In genomic region chr19:49362048-49362925, GRCh38 we compare ENCODE assay signal across 1 cellular context.
TF ChIP-seq lines count a peak whose summit lies in the region.

TEAD2 (minus strand) TSS chr19:49362416; CDS start chr19:49360075, 2,341 bp downstream.

TF ChIP-seq in K562, 482 proteins besides CTCF, POLR2A, EP300 and RAD21 (continued from another document and continues in another):
- TF ChIP-seq, protein P1, sequence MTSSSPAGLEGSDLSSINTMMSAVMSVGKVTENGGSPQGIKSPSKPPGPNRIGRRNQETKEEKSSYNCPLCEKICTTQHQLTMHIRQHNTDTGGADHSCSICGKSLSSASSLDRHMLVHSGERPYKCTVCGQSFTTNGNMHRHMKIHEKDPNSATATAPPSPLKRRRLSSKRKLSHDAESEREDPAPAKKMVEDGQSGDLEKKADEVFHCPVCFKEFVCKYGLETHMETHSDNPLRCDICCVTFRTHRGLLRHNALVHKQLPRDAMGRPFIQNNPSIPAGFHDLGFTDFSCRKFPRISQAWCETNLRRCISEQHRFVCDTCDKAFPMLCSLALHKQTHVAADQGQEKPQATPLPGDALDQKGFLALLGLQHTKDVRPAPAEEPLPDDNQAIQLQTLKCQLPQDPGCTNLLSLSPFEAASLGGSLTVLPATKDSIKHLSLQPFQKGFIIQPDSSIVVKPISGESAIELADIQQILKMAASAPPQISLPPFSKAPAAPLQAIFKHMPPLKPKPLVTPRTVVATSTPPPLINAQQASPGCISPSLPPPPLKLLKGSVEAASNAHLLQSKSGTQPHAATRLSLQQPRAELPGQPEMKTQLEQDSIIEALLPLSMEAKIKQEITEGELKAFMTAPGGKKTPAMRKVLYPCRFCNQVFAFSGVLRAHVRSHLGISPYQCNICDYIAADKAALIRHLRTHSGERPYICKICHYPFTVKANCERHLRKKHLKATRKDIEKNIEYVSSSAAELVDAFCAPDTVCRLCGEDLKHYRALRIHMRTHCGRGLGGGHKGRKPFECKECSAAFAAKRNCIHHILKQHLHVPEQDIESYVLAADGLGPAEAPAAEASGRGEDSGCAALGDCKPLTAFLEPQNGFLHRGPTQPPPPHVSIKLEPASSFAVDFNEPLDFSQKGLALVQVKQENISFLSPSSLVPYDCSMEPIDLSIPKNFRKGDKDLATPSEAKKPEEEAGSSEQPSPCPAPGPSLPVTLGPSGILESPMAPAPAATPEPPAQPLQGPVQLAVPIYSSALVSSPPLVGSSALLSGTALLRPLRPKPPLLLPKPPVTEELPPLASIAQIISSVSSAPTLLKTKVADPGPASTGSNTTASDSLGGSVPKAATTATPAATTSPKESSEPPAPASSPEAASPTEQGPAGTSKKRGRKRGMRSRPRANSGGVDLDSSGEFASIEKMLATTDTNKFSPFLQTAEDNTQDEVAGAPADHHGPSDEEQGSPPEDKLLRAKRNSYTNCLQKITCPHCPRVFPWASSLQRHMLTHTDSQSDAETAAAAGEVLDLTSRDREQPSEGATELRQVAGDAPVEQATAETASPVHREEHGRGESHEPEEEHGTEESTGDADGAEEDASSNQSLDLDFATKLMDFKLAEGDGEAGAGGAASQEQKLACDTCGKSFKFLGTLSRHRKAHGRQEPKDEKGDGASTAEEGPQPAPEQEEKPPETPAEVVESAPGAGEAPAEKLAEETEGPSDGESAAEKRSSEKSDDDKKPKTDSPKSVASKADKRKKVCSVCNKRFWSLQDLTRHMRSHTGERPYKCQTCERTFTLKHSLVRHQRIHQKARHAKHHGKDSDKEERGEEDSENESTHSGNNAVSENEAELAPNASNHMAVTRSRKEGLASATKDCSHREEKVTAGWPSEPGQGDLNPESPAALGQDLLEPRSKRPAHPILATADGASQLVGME (CRISPR knock-in tag; IDR thresholded peaks at IDR 0.05) = no peak
- TF ChIP-seq HOXB6 (CRISPR knock-in tag; IDR thresholded peaks at IDR 0.05; ENCODE audit: borderline replicate concordance) (no peak), HMGXB4 (CRISPR knock-in tag; IDR thresholded peaks at IDR 0.05) (0 out of 2 replicates have a peak, but pooled peaks have one; percentile 56), ZNF586 (CRISPR knock-in tag; conservative IDR thresholded peaks at IDR 0.05) (no peak), BACH1 (tag; IDR thresholded peaks at IDR 0.05) (no peak), ZNF655 (CRISPR knock-in tag; IDR thresholded peaks at IDR 0.05) (no peak), TAF1 (IDR thresholded peaks at IDR 0.05; ENCODE audit: control insufficient read depth, extremely low read depth, insufficient read depth, low read length, severe bottlenecking) (peak; percentile 49), MYNN (IDR thresholded peaks at IDR 0.05) (no peak), MYNN (CRISPR knock-in tag; IDR thresholded peaks at IDR 0.05) (no peak), SMAD3 (CRISPR knock-in tag; conservative IDR thresholded peaks at IDR 0.05) (no peak), RFX1 (IDR thresholded peaks at IDR 0.05) (no peak), HCFC1 (IDR thresholded peaks at IDR 0.05; ENCODE audit: low read depth, low read length) (0 out of 2 replicates have a peak, but pooled peaks have one; percentile 6), NR1H2 (CRISPR knock-in tag; IDR thresholded peaks at IDR 0.05) (no peak), IRF9 (tag; IDR thresholded peaks at IDR 0.05) (no peak), ZNF140 (CRISPR knock-in tag; IDR thresholded peaks at IDR 0.05) (no peak), CSDE1 (IDR thresholded peaks at IDR 0.05) (no peak), ARHGAP35 (IDR thresholded peaks at IDR 0.05; ENCODE audit: partially characterized antibody) (no peak), SPI1 (IDR thresholded peaks at IDR 0.05; ENCODE audit: borderline replicate concordance, low read depth, low read length) (no peak), MCM2 (IDR thresholded peaks at IDR 0.05; ENCODE audit: low read depth) (no peak), BRD4 (IDR thresholded peaks at IDR 0.05) (no peak), E4F1 (CRISPR knock-in tag; IDR thresholded peaks at IDR 0.05; ENCODE audit: borderline replicate concordance) (no peak), HLTF (IDR thresholded peaks at IDR 0.05) (0 out of 2 replicates have a peak, but pooled peaks have one; percentile 30), ARID2 (IDR thresholded peaks at IDR 0.05) (no peak), STAT6 (CRISPR knock-in tag; IDR thresholded peaks at IDR 0.05) (0 out of 2 replicates have a peak, but pooled peaks have one; percentile 25), ELF1 (tag; IDR thresholded peaks at IDR 0.05) (no peak), ZNF561 (CRISPR knock-in tag; conservative IDR thresholded peaks at IDR 0.05) (no peak), ZBED1 (IDR thresholded peaks at IDR 0.05) (no peak), NELFE (IDR thresholded peaks at IDR 0.05; ENCODE audit: insufficient read depth, insufficient read length) (no peak)
- TF ChIP-seq, protein P2, sequence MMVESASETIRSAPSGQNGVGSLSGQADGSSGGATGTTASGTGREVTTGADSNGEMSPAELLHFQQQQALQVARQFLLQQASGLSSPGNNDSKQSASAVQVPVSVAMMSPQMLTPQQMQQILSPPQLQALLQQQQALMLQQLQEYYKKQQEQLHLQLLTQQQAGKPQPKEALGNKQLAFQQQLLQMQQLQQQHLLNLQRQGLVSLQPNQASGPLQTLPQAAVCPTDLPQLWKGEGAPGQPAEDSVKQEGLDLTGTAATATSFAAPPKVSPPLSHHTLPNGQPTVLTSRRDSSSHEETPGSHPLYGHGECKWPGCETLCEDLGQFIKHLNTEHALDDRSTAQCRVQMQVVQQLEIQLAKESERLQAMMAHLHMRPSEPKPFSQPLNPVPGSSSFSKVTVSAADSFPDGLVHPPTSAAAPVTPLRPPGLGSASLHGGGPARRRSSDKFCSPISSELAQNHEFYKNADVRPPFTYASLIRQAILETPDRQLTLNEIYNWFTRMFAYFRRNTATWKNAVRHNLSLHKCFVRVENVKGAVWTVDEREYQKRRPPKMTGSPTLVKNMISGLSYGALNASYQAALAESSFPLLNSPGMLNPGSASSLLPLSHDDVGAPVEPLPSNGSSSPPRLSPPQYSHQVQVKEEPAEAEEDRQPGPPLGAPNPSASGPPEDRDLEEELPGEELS (CRISPR knock-in tag; IDR thresholded peaks at IDR 0.05; ENCODE audit: borderline replicate concordance) = 0 out of 2 replicates have a peak, but pooled peaks have one; percentile 25
- TF ChIP-seq, protein P3, sequence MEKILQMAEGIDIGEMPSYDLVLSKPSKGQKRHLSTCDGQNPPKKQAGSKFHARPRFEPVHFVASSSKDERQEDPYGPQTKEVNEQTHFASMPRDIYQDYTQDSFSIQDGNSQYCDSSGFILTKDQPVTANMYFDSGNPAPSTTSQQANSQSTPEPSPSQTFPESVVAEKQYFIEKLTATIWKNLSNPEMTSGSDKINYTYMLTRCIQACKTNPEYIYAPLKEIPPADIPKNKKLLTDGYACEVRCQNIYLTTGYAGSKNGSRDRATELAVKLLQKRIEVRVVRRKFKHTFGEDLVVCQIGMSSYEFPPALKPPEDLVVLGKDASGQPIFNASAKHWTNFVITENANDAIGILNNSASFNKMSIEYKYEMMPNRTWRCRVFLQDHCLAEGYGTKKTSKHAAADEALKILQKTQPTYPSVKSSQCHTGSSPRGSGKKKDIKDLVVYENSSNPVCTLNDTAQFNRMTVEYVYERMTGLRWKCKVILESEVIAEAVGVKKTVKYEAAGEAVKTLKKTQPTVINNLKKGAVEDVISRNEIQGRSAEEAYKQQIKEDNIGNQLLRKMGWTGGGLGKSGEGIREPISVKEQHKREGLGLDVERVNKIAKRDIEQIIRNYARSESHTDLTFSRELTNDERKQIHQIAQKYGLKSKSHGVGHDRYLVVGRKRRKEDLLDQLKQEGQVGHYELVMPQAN (IDR thresholded peaks at IDR 0.05; ENCODE audit: borderline replicate concordance) = 0 out of 2 replicates have a peak, but pooled peaks have one; percentile 23
- TF ChIP-seq, protein P4, sequence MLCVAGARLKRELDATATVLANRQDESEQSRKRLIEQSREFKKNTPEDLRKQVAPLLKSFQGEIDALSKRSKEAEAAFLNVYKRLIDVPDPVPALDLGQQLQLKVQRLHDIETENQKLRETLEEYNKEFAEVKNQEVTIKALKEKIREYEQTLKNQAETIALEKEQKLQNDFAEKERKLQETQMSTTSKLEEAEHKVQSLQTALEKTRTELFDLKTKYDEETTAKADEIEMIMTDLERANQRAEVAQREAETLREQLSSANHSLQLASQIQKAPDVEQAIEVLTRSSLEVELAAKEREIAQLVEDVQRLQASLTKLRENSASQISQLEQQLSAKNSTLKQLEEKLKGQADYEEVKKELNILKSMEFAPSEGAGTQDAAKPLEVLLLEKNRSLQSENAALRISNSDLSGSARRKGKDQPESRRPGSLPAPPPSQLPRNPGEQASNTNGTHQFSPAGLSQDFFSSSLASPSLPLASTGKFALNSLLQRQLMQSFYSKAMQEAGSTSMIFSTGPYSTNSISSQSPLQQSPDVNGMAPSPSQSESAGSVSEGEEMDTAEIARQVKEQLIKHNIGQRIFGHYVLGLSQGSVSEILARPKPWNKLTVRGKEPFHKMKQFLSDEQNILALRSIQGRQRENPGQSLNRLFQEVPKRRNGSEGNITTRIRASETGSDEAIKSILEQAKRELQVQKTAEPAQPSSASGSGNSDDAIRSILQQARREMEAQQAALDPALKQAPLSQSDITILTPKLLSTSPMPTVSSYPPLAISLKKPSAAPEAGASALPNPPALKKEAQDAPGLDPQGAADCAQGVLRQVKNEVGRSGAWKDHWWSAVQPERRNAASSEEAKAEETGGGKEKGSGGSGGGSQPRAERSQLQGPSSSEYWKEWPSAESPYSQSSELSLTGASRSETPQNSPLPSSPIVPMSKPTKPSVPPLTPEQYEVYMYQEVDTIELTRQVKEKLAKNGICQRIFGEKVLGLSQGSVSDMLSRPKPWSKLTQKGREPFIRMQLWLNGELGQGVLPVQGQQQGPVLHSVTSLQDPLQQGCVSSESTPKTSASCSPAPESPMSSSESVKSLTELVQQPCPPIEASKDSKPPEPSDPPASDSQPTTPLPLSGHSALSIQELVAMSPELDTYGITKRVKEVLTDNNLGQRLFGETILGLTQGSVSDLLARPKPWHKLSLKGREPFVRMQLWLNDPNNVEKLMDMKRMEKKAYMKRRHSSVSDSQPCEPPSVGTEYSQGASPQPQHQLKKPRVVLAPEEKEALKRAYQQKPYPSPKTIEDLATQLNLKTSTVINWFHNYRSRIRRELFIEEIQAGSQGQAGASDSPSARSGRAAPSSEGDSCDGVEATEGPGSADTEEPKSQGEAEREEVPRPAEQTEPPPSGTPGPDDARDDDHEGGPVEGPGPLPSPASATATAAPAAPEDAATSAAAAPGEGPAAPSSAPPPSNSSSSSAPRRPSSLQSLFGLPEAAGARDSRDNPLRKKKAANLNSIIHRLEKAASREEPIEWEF (CRISPR knock-in tag; IDR thresholded peaks at IDR 0.05) = no peak
